In genomic region chr22:26134654-26135330, GRCh38 we compare ENCODE assay signal across 1 cellular context.
TF ChIP-seq lines count a peak whose summit lies in the region.

No MANE protein-coding gene starts in this region.

TF ChIP-seq in HEK293, 187 proteins besides CTCF, POLR2A, EP300 and RAD21 (continued from another document):
- no peak for TF ChIP-seq ZNF280D (tag by site-specific recombination; IDR thresholded peaks at IDR 0.05)
- TF ChIP-seq TRIM28 (IDR thresholded peaks at IDR 0.05; ENCODE audit: borderline replicate concordance, low read length) = peak; percentile 71; the same call in 1 of the 2 replicates
- no peak for TF ChIP-seq ZNF274 (IDR thresholded peaks at IDR 0.05; ENCODE audit: low read length)
- no peak for TF ChIP-seq ZNF274 (tag by site-specific recombination; IDR thresholded peaks at IDR 0.05; ENCODE audit: borderline replicate concordance)
- TF ChIP-seq ZNF112 (tag by site-specific recombination; IDR thresholded peaks at IDR 0.05) = no peak
- no peak for TF ChIP-seq PBX3 (CRISPR knock-in tag; IDR thresholded peaks at IDR 0.05)
TF ChIP-seq in HEK293: peak in this region for 3.
